Comparison of ENCODE assay signal across 11 cellular contexts in genomic region chr11:134332782-134333181, GRCh38. TPM values are rescaled to one million over a fixed set of nuclear protein-coding genes. Genes with fewer than 3 reads are reported as not detected.
DNase-seq lines count a peak whose midpoint lies in the region; TF ChIP-seq lines count a peak whose summit lies in the region.
"Had no signal": no experiment of that assay in that cellular context is flagged by ENCODE, and none has a peak within 500 bp of the region (broad histone marks: within the 10 kb centered on the region; RNA-seq: fewer than 3 reads in every experiment).

No MANE protein-coding gene starts in this region.

- H2AK5ac ChIP-seq in mesendoderm (ENCODE audit: low read length) = no peak overlapping the region

- TF ChIP-seq CTCF in transverse colon (IDR thresholded peaks at IDR 0.05) = no peak

- in situ Hi-C loops in transverse colon (cut with MboI; ENCODE audit: low pct_ligation_motif_present in 1 of 4, low pct_unique_long_range_greater_than_20kb in 1 of 4, low sequenced_read_pairs in 3 of 4) = no loop called here

- peaks cover 47% of the 10 kb centered on the region for H3K27me3 Mint-ChIP-seq in activated naive CD4-positive, alpha-beta T cell treated with anti-CD3 and anti-CD28 coated beads, Interleukin-2, amount 10 ng/mL, durations not matched to agents 7 days and 5 days
- peaks cover 48% of the 10 kb centered on the region for H3K27me3 Mint-ChIP-seq in activated T-helper 2 cell treated with anti-CD3 and anti-CD28 coated beads, Interferon-gamma antibody, Interleukin-2, Interleukin-4, amounts not matched to agents 10 μg/mL and 5 μg/mL and 100 μg/mL, durations not matched to agents 14 hours and 24 hours and 36 hours (ENCODE audit: low read depth)

- H3K27me3 ChIP-seq in mesendoderm (ENCODE audit: insufficient read depth, low read length, poor library complexity) (peaks cover 3% of the 10 kb centered on the region), transverse colon (peaks cover 6% of the 10 kb centered on the region)

- H4K5ac ChIP-seq in mesendoderm (ENCODE audit: low read length) = no peak overlapping the region

- H3K36me3 ChIP-seq in mesendoderm (ENCODE audit: control insufficient read depth, insufficient read depth, low read length) (no peaks in the 10 kb centered on the region), transverse colon (no peaks in the 10 kb centered on the region)
- H3K36me3 ChIP-seq: brain microvascular endothelial cell had no signal

- no peak overlapping the region for H2BK5ac ChIP-seq in mesendoderm (ENCODE audit: low read length)

- no peak overlapping the region for H3K56ac ChIP-seq in mesendoderm (ENCODE audit: low read length)

- no peak overlapping the region for H3K4me3 ChIP-seq in mesendoderm (ENCODE audit: low read length)
- H3K4me3 ChIP-seq in transverse colon = peak overlapping the region in 3 of 4 donors; percentile 60 to 81 (median 64)

- no peaks in the 10 kb centered on the region for H3K9me3 Mint-ChIP-seq in activated naive CD4-positive, alpha-beta T cell treated with anti-CD3 and anti-CD28 coated beads, Interleukin-2, amount 10 ng/mL, durations not matched to agents 7 days and 5 days
- H3K9me3 Mint-ChIP-seq in activated T-helper 2 cell treated with anti-CD3 and anti-CD28 coated beads, Interferon-gamma antibody, Interleukin-2, Interleukin-4, amounts not matched to agents 10 μg/mL and 5 μg/mL and 100 μg/mL, durations not matched to agents 14 hours and 24 hours and 36 hours = no peaks in the 10 kb centered on the region

- no peak for TF ChIP-seq POLR2A in transverse colon (IDR thresholded peaks at IDR 0.05)

- H3K9ac ChIP-seq in mesendoderm (ENCODE audit: low read length) = no peak overlapping the region

- no peak overlapping the region for H3K27ac Mint-ChIP-seq in activated naive CD4-positive, alpha-beta T cell treated with anti-CD3 and anti-CD28 coated beads, Interleukin-2, amount 10 ng/mL, durations not matched to agents 7 days and 5 days
- no peak overlapping the region for H3K27ac Mint-ChIP-seq in activated T-helper 2 cell treated with anti-CD3 and anti-CD28 coated beads, Interferon-gamma antibody, Interleukin-2, Interleukin-4, amounts not matched to agents 10 μg/mL and 5 μg/mL and 100 μg/mL, durations not matched to agents 14 hours and 24 hours and 36 hours

- no peak overlapping the region for H3K23ac ChIP-seq in mesendoderm (ENCODE audit: low read length)

- no peak overlapping the region for H4K8ac ChIP-seq in mesendoderm (ENCODE audit: low read depth, low read length)

- peak overlapping the region; percentile 91 for H3K4me2 ChIP-seq in mesendoderm (ENCODE audit: low read length)

- H3K4ac ChIP-seq in mesendoderm (ENCODE audit: low read depth, low read length) = no peak overlapping the region

- no peak for TF ChIP-seq EP300 in transverse colon (IDR thresholded peaks at IDR 0.05; ENCODE audit: low read depth)

- H3K9me3 ChIP-seq in transverse colon = no peaks in the 10 kb centered on the region

- H2BK120ac ChIP-seq in mesendoderm (ENCODE audit: low read depth, low read length) = no peak overlapping the region

- H3K4me1 Mint-ChIP-seq in activated naive CD4-positive, alpha-beta T cell treated with anti-CD3 and anti-CD28 coated beads, Interleukin-2, amount 10 ng/mL, durations not matched to agents 7 days and 5 days = peaks cover 16% of the 10 kb centered on the region
- H3K4me1 Mint-ChIP-seq in activated T-helper 2 cell treated with anti-CD3 and anti-CD28 coated beads, Interferon-gamma antibody, Interleukin-2, Interleukin-4, amounts not matched to agents 10 μg/mL and 5 μg/mL and 100 μg/mL, durations not matched to agents 14 hours and 24 hours and 36 hours (ENCODE audit: low read depth) = peaks cover 9% of the 10 kb centered on the region

- H3K4me1 ChIP-seq in mesendoderm (ENCODE audit: control insufficient read depth, low read depth, low read length) = no peaks in the 10 kb centered on the region
- H3K4me1 ChIP-seq in transverse colon = peaks cover 9 to 25% (median 20%) of the 10 kb centered on the region in 4 donors

- H3K4me3 Mint-ChIP-seq in activated naive CD4-positive, alpha-beta T cell treated with anti-CD3 and anti-CD28 coated beads, Interleukin-2, amount 10 ng/mL, durations not matched to agents 7 days and 5 days = peak overlapping the region; percentile 67
- peak overlapping the region; percentile 71 for H3K4me3 Mint-ChIP-seq in activated T-helper 2 cell treated with anti-CD3 and anti-CD28 coated beads, Interferon-gamma antibody, Interleukin-2, Interleukin-4, amounts not matched to agents 10 μg/mL and 5 μg/mL and 100 μg/mL, durations not matched to agents 14 hours and 24 hours and 36 hours (ENCODE audit: low read depth)

- intact Hi-C loops in activated T-helper 2 cell treated with anti-CD3 and anti-CD28 coated beads, Interferon-gamma antibody, Interleukin-2, Interleukin-4, amounts not matched to agents 10 μg/mL and 5 μg/mL and 100 μg/mL, durations not matched to agents 14 hours and 24 hours and 36 hours (cut with micrococcal nuclease) = loop anchor here (5.0 kb wide), 1 partner anchor 405 kb away; no protein-coding TSS in a partner anchor
- intact Hi-C loops in transverse colon (cut with DNase I; ENCODE audit: low total_unique reads) = no loop called here

- CTCF ChIA-PET in activated naive CD4-positive, alpha-beta T cell treated with anti-CD3 and anti-CD28 coated beads, Interleukin-2, amount 10 ng/mL, durations not matched to agents 7 days and 5 days (lab: Charles Lee) = interaction anchor here (1.3 kb wide), 1 partner anchor 71 kb away, joined by 3 read pairs; no protein-coding TSS in a partner anchor

- no peaks in the 10 kb centered on the region for H3K79me2 ChIP-seq in mesendoderm (ENCODE audit: control insufficient read depth, insufficient read depth, low read length)

- no peak overlapping the region for H2BK15ac ChIP-seq in mesendoderm (replicated peaks; ENCODE audit: low read depth)

- H3K18ac ChIP-seq in mesendoderm (ENCODE audit: low read length) = no peak overlapping the region

- WGBS in mesendoderm (ENCODE audit: extremely low coverage, insufficient coverage, low lambda C conversion rate) = no CpG with 5 or more reads among the region's 7 CpGs
- 74 to 88% methylated on average over 7 of the region's 7 CpGs for WGBS in transverse colon (ENCODE audit: low coverage in 1 of 2), 2 donors

- H3K36me3 Mint-ChIP-seq in activated naive CD4-positive, alpha-beta T cell treated with anti-CD3 and anti-CD28 coated beads, Interleukin-2, amount 10 ng/mL, durations not matched to agents 7 days and 5 days = no peaks in the 10 kb centered on the region
- no peaks in the 10 kb centered on the region for H3K36me3 Mint-ChIP-seq in activated T-helper 2 cell treated with anti-CD3 and anti-CD28 coated beads, Interferon-gamma antibody, Interleukin-2, Interleukin-4, amounts not matched to agents 10 μg/mL and 5 μg/mL and 100 μg/mL, durations not matched to agents 14 hours and 24 hours and 36 hours (ENCODE audit: low read depth)

- no peaks in the 10 kb centered on the region for H3K79me1 ChIP-seq in mesendoderm (ENCODE audit: low read length)

- DNase-seq in activated naive CD4-positive, alpha-beta T cell treated with anti-CD3 and anti-CD28 coated beads, Interleukin-2, amount 10 ng/mL, durations not matched to agents 7 days and 5 days = no peak
- DNase-seq in activated naive CD4-positive, alpha-beta T cell treated with Interleukin-2 at 50 U/mL for 16 hours = no peak
- DNase-seq in activated T-helper 2 cell treated with anti-CD3 and anti-CD28 coated beads, Interferon-gamma antibody, Interleukin-2, Interleukin-4, amounts not matched to agents 10 μg/mL and 5 μg/mL and 100 μg/mL, durations not matched to agents 14 hours and 24 hours and 36 hours (ENCODE audit: low spot score) = no peak
- no peak for DNase-seq in mesendoderm
- DNase-seq in transverse colon = no peak
- no peak for DNase-seq in hippocampal formation (lab: John Stamatoyannopoulos, UW)
- no peak for DNase-seq in H4 (ENCODE audit: low spot score)
- DNase-seq in nucleus accumbens (lab: John Stamatoyannopoulos, UW) = no peak
- DNase-seq: activated CD4-positive, alpha-beta T cell treated with anti-CD3 and anti-CD28 coated beads for 1 hour; brain microvascular endothelial cell; NCI-H187 had no signal

- no peak overlapping the region for H3K27ac ChIP-seq in mesendoderm (ENCODE audit: low read depth, low read length)
- H3K27ac ChIP-seq in transverse colon = peak overlapping the region in 2 of 4 donors; percentile 66 to 73
- H3K27ac ChIP-seq: brain microvascular endothelial cell had no signal

RNA-seq across cellular contexts. Expression of gene GLB1L2, which starts 1.0 kb away (rescaled TPM):
- 3.1 and 4.3 TPM in 2 replicates for total RNA-seq in activated T-helper 2 cell treated with anti-CD3 and anti-CD28 coated beads, Interferon-gamma antibody, Interleukin-2, Interleukin-4, amounts not matched to agents 10 μg/mL and 5 μg/mL and 100 μg/mL, durations not matched to agents 14 hours and 24 hours and 36 hours
- 9.1 TPM for polyA plus RNA-seq in mesendoderm (2013, experiment 1 of 2)
- 9.3 TPM for polyA plus RNA-seq in mesendoderm (2013, experiment 2 of 2)
- 10 to 100 TPM; 26.2 to 39.5 (median 35.3) TPM for total RNA-seq in transverse colon
- total RNA-seq in H4 (2014; rRNA removed; shearing (Covaris generic)) = 17.0 and 22.5 TPM in 2 replicates

RNA-seq across cellular contexts. Expression of gene GLB1L3, which starts 56.6 kb away (rescaled TPM):
- 14.5 and 15.4 TPM in 2 replicates for total RNA-seq in activated T-helper 2 cell treated with anti-CD3 and anti-CD28 coated beads, Interferon-gamma antibody, Interleukin-2, Interleukin-4, amounts not matched to agents 10 μg/mL and 5 μg/mL and 100 μg/mL, durations not matched to agents 14 hours and 24 hours and 36 hours
- polyA plus RNA-seq in mesendoderm (2013, experiment 1 of 2) = 11.5 TPM
- polyA plus RNA-seq in mesendoderm (2013, experiment 2 of 2) = 12.2 TPM
- under 1 TPM in 1 of 4 donors, not detected in 3; 0.16 TPM for total RNA-seq in transverse colon
- 1.6 and 1.7 TPM in 2 replicates for total RNA-seq in H4 (2014; rRNA removed; shearing (Covaris generic))
